ENCODE assay signal across 5 cellular contexts in genomic region chr22:47456031-47456430, GRCh38.
"Had no signal": no experiment of that assay in that cellular context is flagged by ENCODE, and none has a peak within 500 bp of the region (broad histone marks: within the 10 kb centered on the region; RNA-seq: fewer than 3 reads in every experiment).

No MANE protein-coding gene starts in this region.

- H3K4me3 ChIP-seq: GM23338, K562 had no signal

- ATAC-seq: GM23338, K562 had no signal

- DNase-seq: H9, HCEC 1CT, IMR-90 had no signal
